ENCODE assay signal across 8 cellular contexts in the genomic region with DNA sequence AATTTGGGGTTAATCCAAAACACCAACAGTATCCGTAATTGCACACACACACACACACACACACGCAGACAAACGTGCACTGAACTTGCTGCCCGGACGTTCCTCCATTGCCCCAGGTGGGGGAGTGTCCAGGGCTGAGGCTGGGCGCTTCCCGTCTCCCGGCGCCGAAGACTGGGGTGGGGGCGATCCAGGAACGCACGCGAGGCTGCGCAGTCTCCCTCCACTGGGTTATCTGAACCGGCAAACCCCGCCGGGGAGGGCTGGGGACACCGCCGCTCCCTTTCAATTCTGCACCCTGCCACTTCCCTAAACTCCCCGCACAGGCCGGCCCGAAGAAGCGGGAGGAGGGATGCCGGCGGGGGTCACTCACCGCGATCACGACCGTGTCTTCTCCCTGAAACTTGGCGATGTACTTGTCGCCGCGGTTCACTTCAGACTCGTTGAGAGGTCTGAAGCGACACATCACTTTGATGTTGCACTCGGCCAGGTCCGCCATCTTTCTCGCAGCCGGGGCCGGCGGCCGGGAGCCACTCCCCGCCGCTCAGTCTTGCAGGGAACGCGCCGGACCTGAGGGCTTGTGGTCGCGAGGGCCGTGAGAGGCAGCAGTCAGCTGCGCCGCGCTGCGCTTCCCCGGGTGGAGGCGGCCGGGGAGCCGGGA. TPM values are rescaled to one million over a fixed set of nuclear protein-coding genes. Genes with fewer than 3 reads are reported as not detected.
DNase-seq lines count a peak whose midpoint lies in the region; ATAC-seq and FAIRE-seq lines count a peak whose summit lies in the region.

No MANE protein-coding gene starts in this region.

- no peaks in the 10 kb centered on the region for H3K27me3 Mint-ChIP-seq in activated CD4-positive, alpha-beta memory T cell treated with anti-CD3 and anti-CD28 coated beads, Interleukin-2, amount 10 ng/mL, durations not matched to agents 7 days and 5 days
- no peaks in the 10 kb centered on the region for H3K27me3 Mint-ChIP-seq in memory B cell

- H3K4me3 Mint-ChIP-seq in activated CD4-positive, alpha-beta memory T cell treated with anti-CD3 and anti-CD28 coated beads, Interleukin-2, amount 10 ng/mL, durations not matched to agents 7 days and 5 days = peak overlapping the region; percentile 95
- peak overlapping the region; percentile 99 for H3K4me3 Mint-ChIP-seq in memory B cell

- CTCF ChIA-PET in activated CD4-positive, alpha-beta memory T cell treated with anti-CD3 and anti-CD28 coated beads, Interleukin-2, amount 10 ng/mL, durations not matched to agents 7 days and 5 days (lab: Charles Lee) = interaction anchor here (0.7 to 0.9 kb wide), 2 partner anchors 55 to 77 kb away, joined by 3 read pairs; no protein-coding TSS in a partner anchor

- H3K4me1 Mint-ChIP-seq in activated CD4-positive, alpha-beta memory T cell treated with anti-CD3 and anti-CD28 coated beads, Interleukin-2, amount 10 ng/mL, durations not matched to agents 7 days and 5 days = peaks cover 45% of the 10 kb centered on the region
- peaks cover 25% of the 10 kb centered on the region for H3K4me1 Mint-ChIP-seq in memory B cell

- peak; percentile 70 for FAIRE-seq in GM18507 (lab: Jason Lieb, UNC)

- POLR2A ChIA-PET in activated CD4-positive, alpha-beta memory T cell treated with anti-CD3 and anti-CD28 coated beads, Interleukin-2, amount 10 ng/mL, durations not matched to agents 7 days and 5 days (lab: Charles Lee) = interaction anchor here (0.6 to 1.6 kb wide), 15 partner anchors 10 to 629 kb away, joined by 3 to 5 read pairs (median 4); no protein-coding TSS in a partner anchor

- in situ Hi-C loops in ACHN (cut with HindIII; ENCODE audit: low pct_ligation_motif_present, low pct_unique_long_range_greater_than_20kb, low sequenced_read_pairs) = no loop called here

- peaks cover 37% of the 10 kb centered on the region for H3K36me3 Mint-ChIP-seq in activated CD4-positive, alpha-beta memory T cell treated with anti-CD3 and anti-CD28 coated beads, Interleukin-2, amount 10 ng/mL, durations not matched to agents 7 days and 5 days (ENCODE audit: low read depth)
- no peaks in the 10 kb centered on the region for H3K36me3 Mint-ChIP-seq in memory B cell

- H3K27ac Mint-ChIP-seq in activated CD4-positive, alpha-beta memory T cell treated with anti-CD3 and anti-CD28 coated beads, Interleukin-2, amount 10 ng/mL, durations not matched to agents 7 days and 5 days = peak overlapping the region; percentile 94
- H3K27ac Mint-ChIP-seq in memory B cell = peak overlapping the region; percentile 92

- DNase-seq in ACHN (peak; percentile 53), GM18507 (ENCODE audit: extremely low spot score, insufficient read length, low read depth) (peak; percentile 23), NCI-H524 (lab: John Stamatoyannopoulos, UW) (peak; percentile 16 to 22), memory B cell (ENCODE audit: low spot score in 2 of 2) (peak; percentile 60 to 77)
- DNase-seq in activated CD4-positive, alpha-beta memory T cell treated with anti-CD3 and anti-CD28 coated beads, Interleukin-2, amount 10 ng/mL, durations not matched to agents 7 days and 5 days = peak; percentile 70
- DNase-seq in effector CD4-positive, alpha-beta T cell = peak; percentile 49
- peak; percentile 7 for DNase-seq in stimulated activated CD8-positive, alpha-beta memory T cell treated with anti-CD3 and anti-CD28 coated beads, Interleukin-12 subunit alpha, Interleukin-12 subunit beta, amount 100 ng/mL, for 24 hours (ENCODE audit: extremely low read depth)

- ATAC-seq in HG02981 (IDR thresholded peaks at IDR 0.05; ENCODE audit: unreplicated experiment) = peak; percentile 46
- peak; percentile 64 for ATAC-seq in memory B cell (ENCODE audit: low read depth)

- no peaks in the 10 kb centered on the region for H3K9me3 Mint-ChIP-seq in activated CD4-positive, alpha-beta memory T cell treated with anti-CD3 and anti-CD28 coated beads, Interleukin-2, amount 10 ng/mL, durations not matched to agents 7 days and 5 days
- no peaks in the 10 kb centered on the region for H3K9me3 Mint-ChIP-seq in memory B cell

RNA-seq across cellular contexts. Expression of gene KIF5B, which starts 0.6 kb away (rescaled TPM):
- 10 to 100 TPM; 79.8 to 80.8 TPM for total RNA-seq in activated CD4-positive, alpha-beta memory T cell treated with anti-CD3 and anti-CD28 coated beads, Interleukin-2, amount 10 ng/mL, durations not matched to agents 7 days and 5 days

Comparison
In these comparisons a context has a peak if more than half of its experiments do, and no peak if none do; other contexts are left out.
1. Peak in every context shown above with its lines: DNase-seq and ATAC-seq.
2. DNase-seq: peak in every context shown above with its lines; median percentile 70 in activated CD4-positive, alpha-beta memory T cell treated with anti-CD3 and anti-CD28 coated beads, Interleukin-2, amount 10 ng/mL, durations not matched to agents 7 days and 5 days; 68 in memory B cell; 53 in ACHN; 49 in effector CD4-positive, alpha-beta T cell; 23 in GM18507; 19 in NCI-H524; 7 in stimulated activated CD8-positive, alpha-beta memory T cell treated with anti-CD3 and anti-CD28 coated beads, Interleukin-12 subunit alpha, Interleukin-12 subunit beta, amount 100 ng/mL, for 24 hours.